In the genomic region with DNA sequence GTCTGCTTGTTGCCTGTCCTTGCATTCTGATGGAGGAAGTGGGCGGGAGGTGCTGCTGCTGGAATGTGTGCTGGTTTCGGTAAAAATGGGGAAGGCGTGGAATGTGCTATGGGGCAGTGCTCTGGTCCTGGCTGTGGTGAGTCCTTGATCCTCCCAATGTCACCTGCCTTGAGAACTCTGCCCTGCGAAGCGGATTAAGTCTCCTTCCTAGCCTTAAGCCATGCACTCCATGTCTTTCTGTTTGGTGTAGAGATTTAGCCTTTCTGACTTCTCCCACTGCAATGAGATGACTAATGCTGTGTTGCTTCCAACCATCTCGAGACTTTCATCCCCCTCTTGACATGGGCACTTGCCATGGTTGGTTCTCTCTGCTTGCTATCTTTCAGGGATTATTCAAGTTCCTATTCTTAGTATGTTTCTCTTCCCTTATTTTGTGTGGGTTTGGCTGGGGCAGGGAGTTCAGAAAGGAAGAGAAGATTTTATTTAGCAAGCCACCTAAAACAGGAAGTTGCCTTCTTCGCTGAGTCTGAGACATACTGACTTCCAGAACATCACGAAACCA, we compare ENCODE assay signal across 9 cellular contexts.
A peak's percentile ranks its signal among the peaks of the same experiment; 100 is the strongest.
DNase-seq lines count a peak whose midpoint lies in the region; ATAC-seq and TF ChIP-seq lines count a peak whose summit lies in the region.
"Had no signal": no experiment of that assay in that cellular context is flagged by ENCODE, and none has a peak within 500 bp of the region (broad histone marks: within the 10 kb centered on the region; RNA-seq: fewer than 3 reads in every experiment).

No MANE protein-coding gene starts in this region.

- no peak overlapping the region for H3K18ac ChIP-seq in trophoblast cell (ENCODE audit: low read length)

- peak; percentile 44 for DNase-seq in GM23338 (ENCODE audit: low spot score)
- no peak for DNase-seq in SJSA1 (ENCODE audit: low read depth in 1 of 2, low spot score in 2 of 2)
- DNase-seq in globus pallidus (ENCODE audit: low spot score), result peak; percentile 81
- peak in 1 of 2 donors; percentile 9 for DNase-seq in trophoblast cell
- DNase-seq in NCI-H2196 treated with DMSO at 0.1 percent for 48 hours (lab: John Stamatoyannopoulos, UW; ENCODE audit: unreplicated experiment), result no peak
- no peak for DNase-seq in HCEC 1CT
- DNase-seq: activated T-cell treated with anti-CD3 and anti-CD28 coated beads, Interleukin-2, amount 50 U/mL, for 48 hours had no signal

- no peak overlapping the region for H2BK12ac ChIP-seq in trophoblast cell (ENCODE audit: low read length)

- H3K4me1 Mint-ChIP-seq in GM23338, result peaks cover 18% of the 10 kb centered on the region

- H3F3A ChIP-seq in GM23338 (replicated peaks; ENCODE audit: low read depth), result no peaks in the 10 kb centered on the region

- H3K36me3 Mint-ChIP-seq in GM23338 (ENCODE audit: low read depth), result no peaks in the 10 kb centered on the region

- no CpG with 5 or more reads among the region's 8 CpGs for WGBS in trophoblast cell (ENCODE audit: extremely low coverage, insufficient coverage, insufficient read length)

- no peak overlapping the region for H3K4me3 Mint-ChIP-seq in GM23338

- H3K4me2 ChIP-seq in GM23338, result no peak overlapping the region
- H3K4me2 ChIP-seq in trophoblast cell (ENCODE audit: low read length), result peak overlapping the region; percentile 15

- H4K8ac ChIP-seq in trophoblast cell (ENCODE audit: low read depth, low read length), result no peak overlapping the region

- H3K4ac ChIP-seq in trophoblast cell (ENCODE audit: low read depth, low read length), result no peak overlapping the region

- H3K27me3 Mint-ChIP-seq in GM23338 (ENCODE audit: insufficient read depth, low read depth, poor library complexity), result peaks cover 10% of the 10 kb centered on the region

- peaks cover 20% of the 10 kb centered on the region; the same call in 1 of the 2 replicates for H3K9me2 ChIP-seq in GM23338 (ENCODE audit: insufficient read depth)

- no peak overlapping the region for H3K9ac ChIP-seq in trophoblast cell (ENCODE audit: low read length)

- H3K4me3 ChIP-seq in GM23338 (no peak overlapping the region), SJSA1 (no peak overlapping the region), trophoblast cell (ENCODE audit: low read depth, low read length) (no peak overlapping the region)

- no peak overlapping the region for H2BK120ac ChIP-seq in trophoblast cell (ENCODE audit: insufficient read depth, low read length, poor library complexity)

- H3K4me1 ChIP-seq in GM23338 (ENCODE audit: insufficient read depth) (no peaks in the 10 kb centered on the region), SJSA1 (replicated peaks) (peaks cover 88% of the 10 kb centered on the region), trophoblast cell (ENCODE audit: control insufficient read depth in 1 of 2, insufficient read depth in 2 of 2, low read length in 2 of 2) (peaks cover 0 to 4% of the 10 kb centered on the region in 2 experiments)

- H4K12ac ChIP-seq in trophoblast cell (ENCODE audit: low read depth, low read length), result no peak overlapping the region

- no peak overlapping the region for H3K23ac ChIP-seq in trophoblast cell (ENCODE audit: low read length)

- ATAC-seq in GM23338 (peak; percentile 50), GM19397 (IDR thresholded peaks at IDR 0.05; ENCODE audit: unreplicated experiment) (no peak), HG03342 (IDR thresholded peaks at IDR 0.05; ENCODE audit: unreplicated experiment) (no peak)

- H3K36me3 ChIP-seq in GM23338 (ENCODE audit: insufficient read depth), result no peaks in the 10 kb centered on the region
- H3K36me3 ChIP-seq in SJSA1, result no peaks in the 10 kb centered on the region
- H3K36me3 ChIP-seq in trophoblast cell (ENCODE audit: control insufficient read depth in 1 of 2, insufficient read depth in 2 of 2, low read length in 2 of 2), result no peaks in the 10 kb centered on the region

- H4K91ac ChIP-seq in trophoblast cell (ENCODE audit: low read depth, low read length), result no peak overlapping the region

- H3K9me3 ChIP-seq in SJSA1 (replicated peaks) (no peaks in the 10 kb centered on the region), trophoblast cell (ENCODE audit: insufficient read depth, low read depth, low read length) (peaks cover 2% of the 10 kb centered on the region)

- H2AFZ ChIP-seq in GM23338, result no peak overlapping the region
- no peak overlapping the region for H2AFZ ChIP-seq in trophoblast cell (ENCODE audit: insufficient read depth, low read length, poor library complexity)

- no peaks in the 10 kb centered on the region for H3K9me3 Mint-ChIP-seq in GM23338

- no peak overlapping the region for H2BK5ac ChIP-seq in trophoblast cell (ENCODE audit: low read depth, low read length, poor library complexity)

- no peaks in the 10 kb centered on the region for H4K20me1 ChIP-seq in GM23338 (replicated peaks; ENCODE audit: insufficient read depth)

- no peak overlapping the region for H3K14ac ChIP-seq in trophoblast cell (ENCODE audit: low read length)

- H2AK5ac ChIP-seq in trophoblast cell (ENCODE audit: low read length), result no peak overlapping the region

- TF ChIP-seq CTCF in GM23338 (conservative IDR thresholded peaks at IDR 0.05; ENCODE audit: low read depth in 2 of 2), result no peak

- no peaks in the 10 kb centered on the region for H3K79me1 ChIP-seq in trophoblast cell (ENCODE audit: low read length)

- H3K27ac ChIP-seq in GM23338 (ENCODE audit: low read depth) (no peak overlapping the region), SJSA1 (peak overlapping the region; percentile 91), trophoblast cell (ENCODE audit: low read depth, low read length) (no peak overlapping the region)

- H3K79me2 ChIP-seq in GM23338 (replicated peaks; ENCODE audit: insufficient read depth) (no peaks in the 10 kb centered on the region), trophoblast cell (ENCODE audit: control insufficient read depth, insufficient read depth, low read length, poor library complexity) (no peaks in the 10 kb centered on the region)

- no peak overlapping the region for H3K27ac Mint-ChIP-seq in GM23338

- H3K27me3 ChIP-seq in GM23338 (ENCODE audit: insufficient read depth) (no peaks in the 10 kb centered on the region), SJSA1 (replicated peaks) (no peaks in the 10 kb centered on the region), trophoblast cell (ENCODE audit: insufficient read depth, low read length) (no peaks in the 10 kb centered on the region)

TF ChIP-seq in GM23338, 12 proteins besides CTCF, POLR2A, EP300 and RAD21 (continues in another document):
- TF ChIP-seq, protein P1, sequence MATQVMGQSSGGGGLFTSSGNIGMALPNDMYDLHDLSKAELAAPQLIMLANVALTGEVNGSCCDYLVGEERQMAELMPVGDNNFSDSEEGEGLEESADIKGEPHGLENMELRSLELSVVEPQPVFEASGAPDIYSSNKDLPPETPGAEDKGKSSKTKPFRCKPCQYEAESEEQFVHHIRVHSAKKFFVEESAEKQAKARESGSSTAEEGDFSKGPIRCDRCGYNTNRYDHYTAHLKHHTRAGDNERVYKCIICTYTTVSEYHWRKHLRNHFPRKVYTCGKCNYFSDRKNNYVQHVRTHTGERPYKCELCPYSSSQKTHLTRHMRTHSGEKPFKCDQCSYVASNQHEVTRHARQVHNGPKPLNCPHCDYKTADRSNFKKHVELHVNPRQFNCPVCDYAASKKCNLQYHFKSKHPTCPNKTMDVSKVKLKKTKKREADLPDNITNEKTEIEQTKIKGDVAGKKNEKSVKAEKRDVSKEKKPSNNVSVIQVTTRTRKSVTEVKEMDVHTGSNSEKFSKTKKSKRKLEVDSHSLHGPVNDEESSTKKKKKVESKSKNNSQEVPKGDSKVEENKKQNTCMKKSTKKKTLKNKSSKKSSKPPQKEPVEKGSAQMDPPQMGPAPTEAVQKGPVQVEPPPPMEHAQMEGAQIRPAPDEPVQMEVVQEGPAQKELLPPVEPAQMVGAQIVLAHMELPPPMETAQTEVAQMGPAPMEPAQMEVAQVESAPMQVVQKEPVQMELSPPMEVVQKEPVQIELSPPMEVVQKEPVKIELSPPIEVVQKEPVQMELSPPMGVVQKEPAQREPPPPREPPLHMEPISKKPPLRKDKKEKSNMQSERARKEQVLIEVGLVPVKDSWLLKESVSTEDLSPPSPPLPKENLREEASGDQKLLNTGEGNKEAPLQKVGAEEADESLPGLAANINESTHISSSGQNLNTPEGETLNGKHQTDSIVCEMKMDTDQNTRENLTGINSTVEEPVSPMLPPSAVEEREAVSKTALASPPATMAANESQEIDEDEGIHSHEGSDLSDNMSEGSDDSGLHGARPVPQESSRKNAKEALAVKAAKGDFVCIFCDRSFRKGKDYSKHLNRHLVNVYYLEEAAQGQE (IDR thresholded peaks at IDR 0.05; ENCODE audit: unreplicated experiment), result no peak
- TF ChIP-seq EZH2phosphoT487 (IDR thresholded peaks at IDR 0.05; ENCODE audit: unreplicated experiment), result no peak
- TF ChIP-seq EZH2 (IDR thresholded peaks at IDR 0.05; ENCODE audit: low read depth, unreplicated experiment), result no peak
- TF ChIP-seq NANOG (IDR thresholded peaks at IDR 0.05; ENCODE audit: borderline replicate concordance), result no peak
- no peak for TF ChIP-seq STAT1 (IDR thresholded peaks at IDR 0.05; ENCODE audit: unreplicated experiment)
- TF ChIP-seq ZNF114 (CRISPR knock-in tag; IDR thresholded peaks at IDR 0.05), result no peak
- no peak for TF ChIP-seq JUNB (IDR thresholded peaks at IDR 0.05; ENCODE audit: unreplicated experiment)
- TF ChIP-seq CREB1 (CRISPR knock-in tag; IDR thresholded peaks at IDR 0.05; ENCODE audit: low read depth), result no peak
- TF ChIP-seq ZNF331 (CRISPR knock-in tag; IDR thresholded peaks at IDR 0.05; ENCODE audit: low read depth), result no peak
- TF ChIP-seq, protein P2, sequence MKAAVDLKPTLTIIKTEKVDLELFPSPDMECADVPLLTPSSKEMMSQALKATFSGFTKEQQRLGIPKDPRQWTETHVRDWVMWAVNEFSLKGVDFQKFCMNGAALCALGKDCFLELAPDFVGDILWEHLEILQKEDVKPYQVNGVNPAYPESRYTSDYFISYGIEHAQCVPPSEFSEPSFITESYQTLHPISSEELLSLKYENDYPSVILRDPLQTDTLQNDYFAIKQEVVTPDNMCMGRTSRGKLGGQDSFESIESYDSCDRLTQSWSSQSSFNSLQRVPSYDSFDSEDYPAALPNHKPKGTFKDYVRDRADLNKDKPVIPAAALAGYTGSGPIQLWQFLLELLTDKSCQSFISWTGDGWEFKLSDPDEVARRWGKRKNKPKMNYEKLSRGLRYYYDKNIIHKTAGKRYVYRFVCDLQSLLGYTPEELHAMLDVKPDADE (IDR thresholded peaks at IDR 0.05), result no peak
- no peak for TF ChIP-seq POLR2AphosphoS5 (IDR thresholded peaks at IDR 0.05; ENCODE audit: low read depth)

Comparison
In these comparisons a context has a peak if more than half of its experiments do, and no peak if none do; other contexts are left out.
1. DNase-seq: peak in GM23338 (single experiment) and globus pallidus (single experiment); none in SJSA1 (0 of 2), NCI-H2196 treated with DMSO at 0.1 percent for 48 hours (single experiment) and HCEC 1CT (single experiment).